In the genomic region with DNA sequence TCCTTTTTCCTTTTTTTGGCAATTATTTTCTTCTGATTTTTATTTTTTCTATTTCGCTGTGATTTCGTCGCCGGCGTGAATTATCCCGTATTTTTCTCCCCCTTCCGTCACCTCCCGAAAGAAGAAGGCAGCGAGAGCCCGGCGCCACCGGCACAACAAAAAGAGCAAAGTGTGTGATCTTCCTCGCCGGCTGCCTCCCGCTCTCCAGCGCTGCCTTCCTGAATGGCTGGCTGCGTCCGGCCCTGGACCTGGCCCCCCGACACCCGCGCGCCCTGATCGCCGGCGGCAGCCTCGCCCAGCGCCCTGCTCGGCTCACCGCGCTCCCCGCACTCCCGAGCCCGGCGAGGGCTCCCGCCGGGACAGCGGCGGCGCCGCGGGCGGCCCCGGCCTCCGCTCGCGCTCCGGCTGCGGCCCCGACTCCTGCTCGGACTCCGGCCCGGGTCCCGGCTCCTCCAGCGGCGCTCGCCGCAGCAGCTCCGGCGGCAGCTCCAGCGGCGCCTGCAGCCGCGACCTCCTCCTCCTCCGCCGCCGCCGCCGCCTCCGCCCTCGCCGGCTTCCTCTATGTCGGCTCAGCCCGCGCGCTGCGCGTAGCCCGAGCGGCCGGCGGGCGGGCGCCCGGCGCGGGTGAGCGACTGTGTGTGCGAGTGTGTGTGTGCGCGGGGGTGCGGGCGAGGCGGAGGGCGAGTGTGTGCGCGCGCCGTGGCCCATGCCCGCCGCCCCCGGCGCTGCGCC, we compare ENCODE assay signal across 8 cellular contexts. TPM values are rescaled to one million over a fixed set of nuclear protein-coding genes. Genes with fewer than 3 reads are reported as not detected.
DNase-seq lines count a peak whose midpoint lies in the region; ATAC-seq and TF ChIP-seq lines count a peak whose summit lies in the region.

No MANE protein-coding gene starts in this region.

- no peak for TF ChIP-seq CTCF in RWPE2 (IDR thresholded peaks at IDR 0.05; ENCODE audit: poor library complexity, severe bottlenecking)
- no peak for TF ChIP-seq CTCF in lower lobe of right lung (IDR thresholded peaks at IDR 0.05)
- no peak for TF ChIP-seq CTCF in upper lobe of right lung (IDR thresholded peaks at IDR 0.05)

- H3K9me3 ChIP-seq in RWPE2 (ENCODE audit: severe bottlenecking) (no peaks in the 10 kb centered on the region), lower lobe of right lung (no peaks in the 10 kb centered on the region), upper lobe of right lung (no peaks in the 10 kb centered on the region)

- H3K27me3 ChIP-seq in RWPE2 (ENCODE audit: insufficient read depth, poor library complexity, severe bottlenecking) (peaks cover 11% of the 10 kb centered on the region), lower lobe of right lung (ENCODE audit: low read depth) (peaks cover 70% of the 10 kb centered on the region), upper lobe of right lung (peaks cover 72% of the 10 kb centered on the region)

- H3K36me3 ChIP-seq in RWPE2 (ENCODE audit: low read depth) (no peaks in the 10 kb centered on the region), lower lobe of right lung (no peaks in the 10 kb centered on the region), upper lobe of right lung (no peaks in the 10 kb centered on the region)

- ATAC-seq in HG03064 (IDR thresholded peaks at IDR 0.05; ENCODE audit: low read depth, unreplicated experiment) = peak; percentile 39
- ATAC-seq in RWPE2 (ENCODE audit: low read depth) = peak; percentile 22
- no peak for ATAC-seq in lower lobe of right lung
- ATAC-seq in upper lobe of right lung = peak; percentile 4
- ATAC-seq in GM18873 (IDR thresholded peaks at IDR 0.05; ENCODE audit: low FRiP score, unreplicated experiment) = no peak

- no peaks in the 10 kb centered on the region for H3K4me1 ChIP-seq in RWPE2 (ENCODE audit: insufficient read depth, poor library complexity, severe bottlenecking)
- H3K4me1 ChIP-seq in lower lobe of right lung = peaks cover 37% of the 10 kb centered on the region
- H3K4me1 ChIP-seq in upper lobe of right lung = peaks cover 20% of the 10 kb centered on the region

- peak; percentile 36 for DNase-seq in stimulated activated CD4-positive, alpha-beta T cell treated with anti-CD3 and anti-CD28 coated beads, Interleukin-2, amount 100 ng/mL, for 4 hours (ENCODE audit: low read depth)
- DNase-seq in stimulated activated CD4-positive, alpha-beta T cell treated with anti-CD3 and anti-CD28 coated beads, Interleukin-2, amount 100 ng/mL, for 48 hours = no peak
- DNase-seq in RWPE2 (ENCODE audit: low spot score) (no peak), dedifferentiated amniotic fluid mesenchymal stem cell (ENCODE audit: extremely low spot score) (peak; percentile 49), lower lobe of right lung (peak; percentile 55), upper lobe of right lung (no peak)

- no peak overlapping the region for H3K27ac ChIP-seq in RWPE2 (ENCODE audit: poor library complexity, severe bottlenecking)
- peak overlapping the region; percentile 80 for H3K27ac ChIP-seq in lower lobe of right lung
- peak overlapping the region; percentile 84 for H3K27ac ChIP-seq in upper lobe of right lung

- H3K4me3 ChIP-seq in RWPE2 (ENCODE audit: severe bottlenecking) = peak overlapping the region; percentile 91
- peak overlapping the region; percentile 59 for H3K4me3 ChIP-seq in lower lobe of right lung
- peak overlapping the region; percentile 56 for H3K4me3 ChIP-seq in upper lobe of right lung

- intact Hi-C loops in lower lobe of right lung (cut with DNase I) = loop anchor here (10.0 kb wide), 1 partner anchor 331 kb away; no protein-coding TSS in a partner anchor
- intact Hi-C loops in upper lobe of right lung (cut with DNase I) = loop anchor here (10.0 kb wide), 1 partner anchor 211 kb away; no protein-coding TSS in a partner anchor

RNA-seq across cellular contexts. Expression of gene NR2F1, which starts 0.9 kb away (rescaled TPM):
- total RNA-seq in lower lobe of right lung (42.6 TPM), upper lobe of right lung (83.2 TPM)

RNA-seq across cellular contexts. Expression of gene NR2F1-AS1, which starts 2.9 kb away (rescaled TPM):
- total RNA-seq in lower lobe of right lung (11.1 TPM), upper lobe of right lung (16.2 TPM)

Comparison
In these comparisons a context has a peak if more than half of its experiments do, and no peak if none do; other contexts are left out.
1. DNase-seq: peak in stimulated activated CD4-positive, alpha-beta T cell treated with anti-CD3 and anti-CD28 coated beads, Interleukin-2, amount 100 ng/mL, for 4 hours (single experiment), dedifferentiated amniotic fluid mesenchymal stem cell (single experiment) and lower lobe of right lung (single experiment); none in stimulated activated CD4-positive, alpha-beta T cell treated with anti-CD3 and anti-CD28 coated beads, Interleukin-2, amount 100 ng/mL, for 48 hours (0 of 2), RWPE2 (single experiment) and upper lobe of right lung (single experiment).
2. ATAC-seq: peak in HG03064 (single experiment), RWPE2 (single experiment) and upper lobe of right lung (single experiment); none in lower lobe of right lung (0 of 2) and GM18873 (single experiment).
3. Peak in every context shown above with its lines, with median percentiles within 50 percentile points of each other: H3K4me3 ChIP-seq.